1 cellular context compared by ENCODE assay signal in the genomic region with DNA sequence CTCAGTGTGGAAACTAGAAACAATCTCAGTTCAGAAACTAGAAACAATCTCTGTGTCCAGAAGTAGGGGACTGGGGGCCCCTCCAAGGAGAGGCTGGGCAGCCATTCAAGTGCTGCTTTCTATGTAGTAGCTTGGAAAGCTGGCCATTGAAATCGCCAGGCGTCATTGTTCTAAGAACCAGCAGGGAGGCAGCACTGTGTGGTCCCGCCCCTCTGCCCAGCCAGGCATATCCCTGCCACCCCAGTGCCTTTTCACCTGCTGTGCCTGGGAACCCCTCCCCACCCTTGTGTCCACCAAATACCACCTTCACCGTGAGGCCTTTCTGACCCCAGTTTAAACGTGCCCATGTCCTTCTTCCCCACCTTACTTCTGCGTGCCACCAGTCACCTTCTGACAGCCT.
TF ChIP-seq lines count a peak whose summit lies in the region.

No MANE protein-coding gene starts in this region.

TF ChIP-seq in GM23338, 12 proteins besides CTCF, POLR2A, EP300 and RAD21:
- TF ChIP-seq, protein P1, sequence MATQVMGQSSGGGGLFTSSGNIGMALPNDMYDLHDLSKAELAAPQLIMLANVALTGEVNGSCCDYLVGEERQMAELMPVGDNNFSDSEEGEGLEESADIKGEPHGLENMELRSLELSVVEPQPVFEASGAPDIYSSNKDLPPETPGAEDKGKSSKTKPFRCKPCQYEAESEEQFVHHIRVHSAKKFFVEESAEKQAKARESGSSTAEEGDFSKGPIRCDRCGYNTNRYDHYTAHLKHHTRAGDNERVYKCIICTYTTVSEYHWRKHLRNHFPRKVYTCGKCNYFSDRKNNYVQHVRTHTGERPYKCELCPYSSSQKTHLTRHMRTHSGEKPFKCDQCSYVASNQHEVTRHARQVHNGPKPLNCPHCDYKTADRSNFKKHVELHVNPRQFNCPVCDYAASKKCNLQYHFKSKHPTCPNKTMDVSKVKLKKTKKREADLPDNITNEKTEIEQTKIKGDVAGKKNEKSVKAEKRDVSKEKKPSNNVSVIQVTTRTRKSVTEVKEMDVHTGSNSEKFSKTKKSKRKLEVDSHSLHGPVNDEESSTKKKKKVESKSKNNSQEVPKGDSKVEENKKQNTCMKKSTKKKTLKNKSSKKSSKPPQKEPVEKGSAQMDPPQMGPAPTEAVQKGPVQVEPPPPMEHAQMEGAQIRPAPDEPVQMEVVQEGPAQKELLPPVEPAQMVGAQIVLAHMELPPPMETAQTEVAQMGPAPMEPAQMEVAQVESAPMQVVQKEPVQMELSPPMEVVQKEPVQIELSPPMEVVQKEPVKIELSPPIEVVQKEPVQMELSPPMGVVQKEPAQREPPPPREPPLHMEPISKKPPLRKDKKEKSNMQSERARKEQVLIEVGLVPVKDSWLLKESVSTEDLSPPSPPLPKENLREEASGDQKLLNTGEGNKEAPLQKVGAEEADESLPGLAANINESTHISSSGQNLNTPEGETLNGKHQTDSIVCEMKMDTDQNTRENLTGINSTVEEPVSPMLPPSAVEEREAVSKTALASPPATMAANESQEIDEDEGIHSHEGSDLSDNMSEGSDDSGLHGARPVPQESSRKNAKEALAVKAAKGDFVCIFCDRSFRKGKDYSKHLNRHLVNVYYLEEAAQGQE (IDR thresholded peaks at IDR 0.05; ENCODE audit: unreplicated experiment) = no peak
- TF ChIP-seq ZNF331 (CRISPR knock-in tag; IDR thresholded peaks at IDR 0.05; ENCODE audit: low read depth) (no peak), EZH2phosphoT487 (IDR thresholded peaks at IDR 0.05; ENCODE audit: unreplicated experiment) (no peak), CREB1 (CRISPR knock-in tag; IDR thresholded peaks at IDR 0.05; ENCODE audit: low read depth) (no peak), JUNB (IDR thresholded peaks at IDR 0.05; ENCODE audit: unreplicated experiment) (no peak), NANOG (IDR thresholded peaks at IDR 0.05; ENCODE audit: borderline replicate concordance) (no peak), EZH2 (IDR thresholded peaks at IDR 0.05; ENCODE audit: low read depth, unreplicated experiment) (no peak), STAT1 (IDR thresholded peaks at IDR 0.05; ENCODE audit: unreplicated experiment) (no peak), ZNF114 (CRISPR knock-in tag; IDR thresholded peaks at IDR 0.05) (no peak), POLR2AphosphoS5 (IDR thresholded peaks at IDR 0.05; ENCODE audit: low read depth) (no peak)
- TF ChIP-seq, protein P2, sequence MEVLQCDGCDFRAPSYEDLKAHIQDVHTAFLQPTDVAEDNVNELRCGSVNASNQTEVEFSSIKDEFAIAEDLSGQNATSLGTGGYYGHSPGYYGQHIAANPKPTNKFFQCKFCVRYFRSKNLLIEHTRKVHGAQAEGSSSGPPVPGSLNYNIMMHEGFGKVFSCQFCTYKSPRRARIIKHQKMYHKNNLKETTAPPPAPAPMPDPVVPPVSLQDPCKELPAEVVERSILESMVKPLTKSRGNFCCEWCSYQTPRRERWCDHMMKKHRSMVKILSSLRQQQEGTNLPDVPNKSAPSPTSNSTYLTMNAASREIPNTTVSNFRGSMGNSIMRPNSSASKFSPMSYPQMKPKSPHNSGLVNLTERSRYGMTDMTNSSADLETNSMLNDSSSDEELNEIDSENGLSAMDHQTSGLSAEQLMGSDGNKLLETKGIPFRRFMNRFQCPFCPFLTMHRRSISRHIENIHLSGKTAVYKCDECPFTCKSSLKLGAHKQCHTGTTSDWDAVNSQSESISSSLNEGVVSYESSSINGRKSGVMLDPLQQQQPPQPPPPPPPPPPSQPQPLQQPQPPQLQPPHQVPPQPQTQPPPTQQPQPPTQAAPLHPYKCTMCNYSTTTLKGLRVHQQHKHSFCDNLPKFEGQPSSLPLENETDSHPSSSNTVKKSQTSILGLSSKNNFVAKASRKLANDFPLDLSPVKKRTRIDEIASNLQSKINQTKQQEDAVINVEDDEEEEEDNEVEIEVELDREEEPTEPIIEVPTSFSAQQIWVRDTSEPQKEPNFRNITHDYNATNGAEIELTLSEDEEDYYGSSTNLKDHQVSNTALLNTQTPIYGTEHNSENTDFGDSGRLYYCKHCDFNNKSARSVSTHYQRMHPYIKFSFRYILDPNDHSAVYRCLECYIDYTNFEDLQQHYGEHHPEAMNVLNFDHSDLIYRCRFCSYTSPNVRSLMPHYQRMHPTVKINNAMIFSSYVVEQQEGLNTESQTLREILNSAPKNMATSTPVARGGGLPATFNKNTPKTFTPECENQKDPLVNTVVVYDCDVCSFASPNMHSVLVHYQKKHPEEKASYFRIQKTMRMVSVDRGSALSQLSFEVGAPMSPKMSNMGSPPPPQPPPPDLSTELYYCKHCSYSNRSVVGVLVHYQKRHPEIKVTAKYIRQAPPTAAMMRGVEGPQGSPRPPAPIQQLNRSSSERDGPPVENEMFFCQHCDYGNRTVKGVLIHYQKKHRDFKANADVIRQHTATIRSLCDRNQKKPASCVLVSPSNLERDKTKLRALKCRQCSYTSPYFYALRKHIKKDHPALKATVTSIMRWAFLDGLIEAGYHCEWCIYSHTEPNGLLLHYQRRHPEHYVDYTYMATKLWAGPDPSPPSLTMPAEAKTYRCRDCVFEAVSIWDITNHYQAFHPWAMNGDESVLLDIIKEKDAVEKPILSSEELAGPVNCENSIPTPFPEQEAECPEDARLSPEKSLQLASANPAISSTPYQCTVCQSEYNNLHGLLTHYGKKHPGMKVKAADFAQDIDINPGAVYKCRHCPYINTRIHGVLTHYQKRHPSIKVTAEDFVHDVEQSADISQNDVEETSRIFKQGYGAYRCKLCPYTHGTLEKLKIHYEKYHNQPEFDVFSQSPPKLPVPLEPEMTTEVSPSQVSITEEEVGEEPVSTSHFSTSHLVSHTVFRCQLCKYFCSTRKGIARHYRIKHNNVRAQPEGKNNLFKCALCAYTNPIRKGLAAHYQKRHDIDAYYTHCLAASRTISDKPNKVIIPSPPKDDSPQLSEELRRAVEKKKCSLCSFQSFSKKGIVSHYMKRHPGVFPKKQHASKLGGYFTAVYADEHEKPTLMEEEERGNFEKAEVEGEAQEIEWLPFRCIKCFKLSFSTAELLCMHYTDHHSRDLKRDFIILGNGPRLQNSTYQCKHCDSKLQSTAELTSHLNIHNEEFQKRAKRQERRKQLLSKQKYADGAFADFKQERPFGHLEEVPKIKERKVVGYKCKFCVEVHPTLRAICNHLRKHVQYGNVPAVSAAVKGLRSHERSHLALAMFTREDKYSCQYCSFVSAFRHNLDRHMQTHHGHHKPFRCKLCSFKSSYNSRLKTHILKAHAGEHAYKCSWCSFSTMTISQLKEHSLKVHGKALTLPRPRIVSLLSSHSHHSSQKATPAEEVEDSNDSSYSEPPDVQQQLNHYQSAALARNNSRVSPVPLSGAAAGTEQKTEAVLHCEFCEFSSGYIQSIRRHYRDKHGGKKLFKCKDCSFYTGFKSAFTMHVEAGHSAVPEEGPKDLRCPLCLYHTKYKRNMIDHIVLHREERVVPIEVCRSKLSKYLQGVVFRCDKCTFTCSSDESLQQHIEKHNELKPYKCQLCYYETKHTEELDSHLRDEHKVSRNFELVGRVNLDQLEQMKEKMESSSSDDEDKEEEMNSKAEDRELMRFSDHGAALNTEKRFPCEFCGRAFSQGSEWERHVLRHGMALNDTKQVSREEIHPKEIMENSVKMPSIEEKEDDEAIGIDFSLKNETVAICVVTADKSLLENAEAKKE (CRISPR knock-in tag; IDR thresholded peaks at IDR 0.05) = no peak
- TF ChIP-seq, protein P3, sequence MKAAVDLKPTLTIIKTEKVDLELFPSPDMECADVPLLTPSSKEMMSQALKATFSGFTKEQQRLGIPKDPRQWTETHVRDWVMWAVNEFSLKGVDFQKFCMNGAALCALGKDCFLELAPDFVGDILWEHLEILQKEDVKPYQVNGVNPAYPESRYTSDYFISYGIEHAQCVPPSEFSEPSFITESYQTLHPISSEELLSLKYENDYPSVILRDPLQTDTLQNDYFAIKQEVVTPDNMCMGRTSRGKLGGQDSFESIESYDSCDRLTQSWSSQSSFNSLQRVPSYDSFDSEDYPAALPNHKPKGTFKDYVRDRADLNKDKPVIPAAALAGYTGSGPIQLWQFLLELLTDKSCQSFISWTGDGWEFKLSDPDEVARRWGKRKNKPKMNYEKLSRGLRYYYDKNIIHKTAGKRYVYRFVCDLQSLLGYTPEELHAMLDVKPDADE (IDR thresholded peaks at IDR 0.05) = no peak
